In genomic region chr9:98034593-98035546, GRCh38 we compare ENCODE assay signal across 1 cellular context.
TF ChIP-seq lines count a peak whose summit lies in the region.

No MANE protein-coding gene starts in this region.

TF ChIP-seq in GM23338, 12 proteins besides CTCF, POLR2A, EP300 and RAD21:
- no peak for TF ChIP-seq ZNF462 (CRISPR knock-in tag; IDR thresholded peaks at IDR 0.05)
- TF ChIP-seq ETS1 (IDR thresholded peaks at IDR 0.05) = no peak
- no peak for TF ChIP-seq JUNB (IDR thresholded peaks at IDR 0.05; ENCODE audit: unreplicated experiment)
- TF ChIP-seq POLR2AphosphoS5 (IDR thresholded peaks at IDR 0.05; ENCODE audit: low read depth) = no peak
- no peak for TF ChIP-seq STAT1 (IDR thresholded peaks at IDR 0.05; ENCODE audit: unreplicated experiment)
- TF ChIP-seq ZNF114 (CRISPR knock-in tag; IDR thresholded peaks at IDR 0.05) = no peak
- TF ChIP-seq EZH2 (IDR thresholded peaks at IDR 0.05; ENCODE audit: low read depth, unreplicated experiment) = no peak
- TF ChIP-seq NANOG (IDR thresholded peaks at IDR 0.05; ENCODE audit: borderline replicate concordance) = no peak
